1 cellular context compared by ENCODE assay signal in genomic region chr3:5013021-5013906, GRCh38.
TF ChIP-seq lines count a peak whose summit lies in the region.

No MANE protein-coding gene starts in this region.

TF ChIP-seq in K562, 482 proteins besides CTCF, POLR2A, EP300 and RAD21 (continued from another document and continues in another):
- TF ChIP-seq POLR2B (IDR thresholded peaks at IDR 0.05; ENCODE audit: low read depth, partially characterized antibody) (no peak), FOXJ3 (CRISPR knock-in tag; IDR thresholded peaks at IDR 0.05) (no peak), ZNF76 (CRISPR knock-in tag; IDR thresholded peaks at IDR 0.05; ENCODE audit: borderline replicate concordance) (peak; percentile 46; the same call in 1 of the 2 replicates), ESRRA (IDR thresholded peaks at IDR 0.05; ENCODE audit: borderline replicate concordance, low read depth) (no peak), THRAP3 (IDR thresholded peaks at IDR 0.05; ENCODE audit: borderline replicate concordance) (no peak), MBD1 (CRISPR knock-in tag; IDR thresholded peaks at IDR 0.05) (no peak), ZNF274 (IDR thresholded peaks at IDR 0.05; ENCODE audit: borderline replicate concordance, low read depth, low read length) (no peak), NCOA6 (IDR thresholded peaks at IDR 0.05) (no peak), YBX1 (IDR thresholded peaks at IDR 0.05) (no peak), MEF2A (IDR thresholded peaks at IDR 0.05; ENCODE audit: control insufficient read depth, low read depth, low read length) (no peak), NEUROD1 (IDR thresholded peaks at IDR 0.05; ENCODE audit: borderline replicate concordance, low read depth, low read length, partially characterized antibody) (no peak), FOXA3 (CRISPR knock-in tag; conservative IDR thresholded peaks at IDR 0.05 in 1 of 2, IDR thresholded peaks at IDR 0.05 in 1 of 2) (peak in 1 of 2 experiments; percentile 83; a peak in 1 of 4 replicates), KDM4B (IDR thresholded peaks at IDR 0.05; ENCODE audit: borderline replicate concordance in 2 of 2, low read depth in 1 of 2) (no peak), SRSF3 (IDR thresholded peaks at IDR 0.05; ENCODE audit: insufficient read depth, low read length) (no peak), HDGF (IDR thresholded peaks at IDR 0.05) (peak; percentile 87; the same call in 1 of the 2 replicates), ILF3 (IDR thresholded peaks at IDR 0.05; ENCODE audit: borderline replicate concordance) (no peak), PHF8 (IDR thresholded peaks at IDR 0.05; ENCODE audit: borderline replicate concordance, low read length) (no peak), FOSL1 (tag; conservative IDR thresholded peaks at IDR 0.05) (peak; percentile 90), MBD2 (IDR thresholded peaks at IDR 0.05; ENCODE audit: borderline replicate concordance, low read depth) (no peak), RBM22 (IDR thresholded peaks at IDR 0.05; ENCODE audit: low read depth, low read length, poor library complexity, severe bottlenecking) (no peak), ZNF347 (CRISPR knock-in tag; IDR thresholded peaks at IDR 0.05; ENCODE audit: low read depth) (no peak), SMAD4 (CRISPR knock-in tag; conservative IDR thresholded peaks at IDR 0.05) (no peak; the same call in none of the 2 replicates), ZEB2 (IDR thresholded peaks at IDR 0.05) (peak; percentile 80; the same call in 1 of the 2 replicates), NR4A1 (CRISPR knock-in tag; IDR thresholded peaks at IDR 0.05) (peak; percentile 6; the same call in 1 of the 2 replicates), NR4A1 (tag; IDR thresholded peaks at IDR 0.05) (peak; percentile 46), ZNF239 (CRISPR knock-in tag; IDR thresholded peaks at IDR 0.05) (no peak), MXI1 (IDR thresholded peaks at IDR 0.05; ENCODE audit: low read depth, low read length) (no peak), MNT (conservative IDR thresholded peaks at IDR 0.05) (no peak), BRF2 (IDR thresholded peaks at IDR 0.05; ENCODE audit: borderline replicate concordance, insufficient read depth, insufficient read length) (no peak), ZNF253 (CRISPR knock-in tag; conservative IDR thresholded peaks at IDR 0.05) (no peak), TSC22D4 (tag; IDR thresholded peaks at IDR 0.05) (0 out of 2 replicates have a peak, but pooled peaks have one; percentile 71), CREB1 (IDR thresholded peaks at IDR 0.05) (peak; percentile 54; the same call in 1 of the 2 replicates), CREB1 (CRISPR knock-in tag; IDR thresholded peaks at IDR 0.05) (no peak), CCNT2 (IDR thresholded peaks at IDR 0.05; ENCODE audit: borderline replicate concordance, extremely low read depth, insufficient read length, low read depth, low read length) (no peak), CEBPZ (IDR thresholded peaks at IDR 0.05; ENCODE audit: borderline replicate concordance, low read depth, low read length) (no peak), KDM1A (IDR thresholded peaks at IDR 0.05) (no peak), WHSC1 (IDR thresholded peaks at IDR 0.05; ENCODE audit: low read length) (no peak), TEAD2 (tag; IDR thresholded peaks at IDR 0.05) (no peak), ZNF707 (CRISPR knock-in tag; conservative IDR thresholded peaks at IDR 0.05) (no peak), NR2C2 (CRISPR knock-in tag; IDR thresholded peaks at IDR 0.05) (no peak), NR2C2 (tag; IDR thresholded peaks at IDR 0.05) (no peak), E2F1 (CRISPR knock-in tag; IDR thresholded peaks at IDR 0.05) (no peak), CREM (IDR thresholded peaks at IDR 0.05; ENCODE audit: low read depth) (peak; percentile 39; the same call in 1 of the 2 replicates), RBBP5 (IDR thresholded peaks at IDR 0.05; ENCODE audit: borderline replicate concordance, insufficient read depth, low read length, poor library complexity, severe bottlenecking) (no peak), TRIM28 (IDR thresholded peaks at IDR 0.05) (no peak), NCOA4 (IDR thresholded peaks at IDR 0.05; ENCODE audit: partially characterized antibody) (no peak), ETV1 (tag; conservative IDR thresholded peaks at IDR 0.05; ENCODE audit: low read depth) (no peak), GATA2 (CRISPR knock-in tag; IDR thresholded peaks at IDR 0.05) (peak; percentile 40), MAZ (CRISPR knock-in tag; conservative IDR thresholded peaks at IDR 0.05 in 1 of 2, IDR thresholded peaks at IDR 0.05 in 1 of 2) (peak; percentile 13 to 53; a peak in 1 of 4 replicates), ZNF507 (tag; conservative IDR thresholded peaks at IDR 0.05) (no peak), ZNF134 (CRISPR knock-in tag; conservative IDR thresholded peaks at IDR 0.05) (no peak)
- TF ChIP-seq, protein P1, sequence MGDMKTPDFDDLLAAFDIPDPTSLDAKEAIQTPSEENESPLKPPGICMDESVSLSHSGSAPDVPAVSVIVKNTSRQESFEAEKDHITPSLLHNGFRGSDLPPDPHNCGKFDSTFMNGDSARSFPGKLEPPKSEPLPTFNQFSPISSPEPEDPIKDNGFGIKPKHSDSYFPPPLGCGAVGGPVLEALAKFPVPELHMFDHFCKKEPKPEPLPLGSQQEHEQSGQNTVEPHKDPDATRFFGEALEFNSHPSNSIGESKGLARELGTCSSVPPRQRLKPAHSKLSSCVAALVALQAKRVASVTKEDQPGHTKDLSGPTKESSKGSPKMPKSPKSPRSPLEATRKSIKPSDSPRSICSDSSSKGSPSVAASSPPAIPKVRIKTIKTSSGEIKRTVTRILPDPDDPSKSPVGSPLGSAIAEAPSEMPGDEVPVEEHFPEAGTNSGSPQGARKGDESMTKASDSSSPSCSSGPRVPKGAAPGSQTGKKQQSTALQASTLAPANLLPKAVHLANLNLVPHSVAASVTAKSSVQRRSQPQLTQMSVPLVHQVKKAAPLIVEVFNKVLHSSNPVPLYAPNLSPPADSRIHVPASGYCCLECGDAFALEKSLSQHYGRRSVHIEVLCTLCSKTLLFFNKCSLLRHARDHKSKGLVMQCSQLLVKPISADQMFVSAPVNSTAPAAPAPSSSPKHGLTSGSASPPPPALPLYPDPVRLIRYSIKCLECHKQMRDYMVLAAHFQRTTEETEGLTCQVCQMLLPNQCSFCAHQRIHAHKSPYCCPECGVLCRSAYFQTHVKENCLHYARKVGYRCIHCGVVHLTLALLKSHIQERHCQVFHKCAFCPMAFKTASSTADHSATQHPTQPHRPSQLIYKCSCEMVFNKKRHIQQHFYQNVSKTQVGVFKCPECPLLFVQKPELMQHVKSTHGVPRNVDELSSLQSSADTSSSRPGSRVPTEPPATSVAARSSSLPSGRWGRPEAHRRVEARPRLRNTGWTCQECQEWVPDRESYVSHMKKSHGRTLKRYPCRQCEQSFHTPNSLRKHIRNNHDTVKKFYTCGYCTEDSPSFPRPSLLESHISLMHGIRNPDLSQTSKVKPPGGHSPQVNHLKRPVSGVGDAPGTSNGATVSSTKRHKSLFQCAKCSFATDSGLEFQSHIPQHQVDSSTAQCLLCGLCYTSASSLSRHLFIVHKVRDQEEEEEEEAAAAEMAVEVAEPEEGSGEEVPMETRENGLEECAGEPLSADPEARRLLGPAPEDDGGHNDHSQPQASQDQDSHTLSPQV (IDR thresholded peaks at IDR 0.05), result no peak
- TF ChIP-seq, protein P2, sequence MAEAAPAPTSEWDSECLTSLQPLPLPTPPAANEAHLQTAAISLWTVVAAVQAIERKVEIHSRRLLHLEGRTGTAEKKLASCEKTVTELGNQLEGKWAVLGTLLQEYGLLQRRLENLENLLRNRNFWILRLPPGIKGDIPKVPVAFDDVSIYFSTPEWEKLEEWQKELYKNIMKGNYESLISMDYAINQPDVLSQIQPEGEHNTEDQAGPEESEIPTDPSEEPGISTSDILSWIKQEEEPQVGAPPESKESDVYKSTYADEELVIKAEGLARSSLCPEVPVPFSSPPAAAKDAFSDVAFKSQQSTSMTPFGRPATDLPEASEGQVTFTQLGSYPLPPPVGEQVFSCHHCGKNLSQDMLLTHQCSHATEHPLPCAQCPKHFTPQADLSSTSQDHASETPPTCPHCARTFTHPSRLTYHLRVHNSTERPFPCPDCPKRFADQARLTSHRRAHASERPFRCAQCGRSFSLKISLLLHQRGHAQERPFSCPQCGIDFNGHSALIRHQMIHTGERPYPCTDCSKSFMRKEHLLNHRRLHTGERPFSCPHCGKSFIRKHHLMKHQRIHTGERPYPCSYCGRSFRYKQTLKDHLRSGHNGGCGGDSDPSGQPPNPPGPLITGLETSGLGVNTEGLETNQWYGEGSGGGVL (CRISPR knock-in tag; IDR thresholded peaks at IDR 0.05), result no peak
- TF ChIP-seq, protein P3, sequence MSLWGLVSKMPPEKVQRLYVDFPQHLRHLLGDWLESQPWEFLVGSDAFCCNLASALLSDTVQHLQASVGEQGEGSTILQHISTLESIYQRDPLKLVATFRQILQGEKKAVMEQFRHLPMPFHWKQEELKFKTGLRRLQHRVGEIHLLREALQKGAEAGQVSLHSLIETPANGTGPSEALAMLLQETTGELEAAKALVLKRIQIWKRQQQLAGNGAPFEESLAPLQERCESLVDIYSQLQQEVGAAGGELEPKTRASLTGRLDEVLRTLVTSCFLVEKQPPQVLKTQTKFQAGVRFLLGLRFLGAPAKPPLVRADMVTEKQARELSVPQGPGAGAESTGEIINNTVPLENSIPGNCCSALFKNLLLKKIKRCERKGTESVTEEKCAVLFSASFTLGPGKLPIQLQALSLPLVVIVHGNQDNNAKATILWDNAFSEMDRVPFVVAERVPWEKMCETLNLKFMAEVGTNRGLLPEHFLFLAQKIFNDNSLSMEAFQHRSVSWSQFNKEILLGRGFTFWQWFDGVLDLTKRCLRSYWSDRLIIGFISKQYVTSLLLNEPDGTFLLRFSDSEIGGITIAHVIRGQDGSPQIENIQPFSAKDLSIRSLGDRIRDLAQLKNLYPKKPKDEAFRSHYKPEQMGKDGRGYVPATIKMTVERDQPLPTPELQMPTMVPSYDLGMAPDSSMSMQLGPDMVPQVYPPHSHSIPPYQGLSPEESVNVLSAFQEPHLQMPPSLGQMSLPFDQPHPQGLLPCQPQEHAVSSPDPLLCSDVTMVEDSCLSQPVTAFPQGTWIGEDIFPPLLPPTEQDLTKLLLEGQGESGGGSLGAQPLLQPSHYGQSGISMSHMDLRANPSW (CRISPR knock-in tag; IDR thresholded peaks at IDR 0.05), result no peak
